Comparison of ENCODE assay signal across 13 cellular contexts in genomic region chr2:121345887-121346286, GRCh38.
"Had no signal": no experiment of that assay in that cellular context is flagged by ENCODE, and none has a peak within 500 bp of the region (broad histone marks: within the 10 kb centered on the region; RNA-seq: fewer than 3 reads in every experiment).

No MANE protein-coding gene starts in this region.

- DNase-seq: activated CD4-positive, alpha-beta T cell treated with anti-CD3 and anti-CD28 coated beads for 48 hours; activated naive CD4-positive, alpha-beta T cell treated with anti-CD3 and anti-CD28 coated beads, Interleukin-2, amount 50 U/mL, for 16 hours; hippocampal formation; lower lobe of right lung; naive thymus-derived CD8-positive, alpha-beta T cell; posterior cingulate gyrus; stimulated activated CD4-positive, alpha-beta T cell treated with anti-CD3 and anti-CD28 coated beads, Interleukin-12 subunit alpha, Interleukin-12 subunit beta, amount 100 ng/mL, for 4 hours; stimulated activated naive CD4-positive, alpha-beta T cell treated with Interleukin-2 at 50 U/mL for 16 hours had no signal

- H3K9me3 Mint-ChIP-seq: naive thymus-derived CD8-positive, alpha-beta T cell; WTC11 had no signal

- H3K27me3 ChIP-seq: esophagus muscularis mucosa, neutrophil had no signal

- H3K4me1 Mint-ChIP-seq: WTC11 had no signal

- ATAC-seq: lower lobe of right lung; naive thymus-derived CD8-positive, alpha-beta T cell; SK-N-SH treated with all-trans-retinoic acid at 6 μM for 48 hours; WTC11 had no signal

- H3K4me1 ChIP-seq: esophagus muscularis mucosa, lower lobe of right lung had no signal

- H3K4me3 ChIP-seq: esophagus muscularis mucosa, lower lobe of right lung, thoracic aorta had no signal

- H3K9me3 ChIP-seq: esophagus muscularis mucosa, lower lobe of right lung, neutrophil, thoracic aorta had no signal

- H3K27ac ChIP-seq: lower lobe of right lung, neutrophil, thoracic aorta had no signal

- H3K27ac Mint-ChIP-seq: WTC11 had no signal

- H3K4me3 Mint-ChIP-seq: naive thymus-derived CD8-positive, alpha-beta T cell; WTC11 had no signal
